10 cellular contexts compared by ENCODE assay signal in the genomic region with DNA sequence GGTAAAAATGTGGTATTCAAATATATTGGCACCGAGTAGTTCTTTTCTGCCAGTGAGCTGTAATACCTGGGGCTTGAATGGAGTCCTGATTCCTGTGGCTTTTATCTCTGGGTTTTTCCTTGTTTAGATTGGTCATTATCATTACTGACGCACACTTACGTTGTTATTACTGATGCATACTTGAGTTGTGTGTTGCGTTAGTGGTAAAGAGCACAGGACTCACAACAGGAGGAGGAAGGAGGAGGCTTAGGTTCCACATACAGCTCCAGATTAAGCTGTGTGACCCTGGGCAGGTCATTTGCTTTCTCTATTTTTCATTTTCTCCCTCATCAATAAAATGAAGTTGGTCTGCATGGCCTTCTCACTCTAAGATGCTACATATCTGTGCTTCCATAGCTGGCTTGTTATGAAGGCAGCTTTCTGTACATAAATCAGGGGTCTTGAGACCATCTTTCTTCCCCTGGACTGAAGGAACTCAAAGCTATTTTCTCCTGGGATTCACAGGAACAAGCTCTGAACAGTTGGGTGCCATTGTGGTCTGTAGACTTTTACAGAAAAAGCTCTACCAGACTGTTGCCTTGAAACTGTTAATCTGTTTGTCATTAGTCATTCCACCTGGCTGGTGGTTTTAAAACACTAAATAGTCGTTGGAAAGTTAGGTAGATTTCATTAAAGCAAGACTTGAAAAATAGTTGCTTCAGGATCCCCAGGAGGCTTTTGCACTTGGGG. TPM values are rescaled to one million over a fixed set of nuclear protein-coding genes. Genes with fewer than 3 reads are reported as not detected.
DNase-seq lines count a peak whose midpoint lies in the region; ATAC-seq, FAIRE-seq and TF ChIP-seq lines count a peak whose summit lies in the region.
"Had no signal": no experiment of that assay in that cellular context is flagged by ENCODE, and none has a peak within 500 bp of the region (broad histone marks: within the 10 kb centered on the region; RNA-seq: fewer than 3 reads in every experiment).

No MANE protein-coding gene starts in this region.

- ATAC-seq in HG02571 (IDR thresholded peaks at IDR 0.05; ENCODE audit: unreplicated experiment) = no peak

- peak overlapping the region; percentile 98 for H3K27ac ChIP-seq in VCaP
- peak overlapping the region; percentile 53 for H3K27ac ChIP-seq in suprapubic skin

- no peak for TF ChIP-seq EP300 in suprapubic skin (IDR thresholded peaks at IDR 0.05)

- no peaks in the 10 kb centered on the region for H3K27me3 ChIP-seq in suprapubic skin
- H3K27me3 ChIP-seq in MG63 = no peaks in the 10 kb centered on the region

- H3K4me3 ChIP-seq in iPS-18c (ENCODE audit: insufficient read depth, low read depth, low read length) (0 out of 2 replicates have a peak overlapping the region, but pooled peaks have one; percentile 10), suprapubic skin (peak overlapping the region; percentile 31), MG63 (no peak overlapping the region)

- peaks cover 81% of the 10 kb centered on the region for H3K4me1 ChIP-seq in suprapubic skin

- FAIRE-seq in GM12892 (lab: Jason Lieb, UNC) = no peak

- TF ChIP-seq CTCF in VCaP (conservative IDR thresholded peaks at IDR 0.05) (no peak), suprapubic skin (IDR thresholded peaks at IDR 0.05) (no peak)

- H3K9me3 ChIP-seq in iPS-18c (ENCODE audit: control insufficient read depth, insufficient read depth, low read length) = no peaks in the 10 kb centered on the region
- H3K9me3 ChIP-seq in suprapubic skin = no peaks in the 10 kb centered on the region
- H3K9me3 ChIP-seq in MG63 = no peaks in the 10 kb centered on the region

- DNase-seq in HCEC 1CT = peak; percentile 64
- DNase-seq in suprapubic skin (ENCODE audit: low spot score in 2 of 2) = no peak
- no peak for DNase-seq in MG63
- DNase-seq in GM12892 (ENCODE audit: insufficient read length) = no peak
- no peak for DNase-seq in mucosa of gallbladder (ENCODE audit: low spot score)
- DNase-seq: NCI-H1436, occipital lobe had no signal

- H3K36me3 ChIP-seq in suprapubic skin = no peaks in the 10 kb centered on the region
- H3K36me3 ChIP-seq in MG63 = peaks cover 29% of the 10 kb centered on the region

- TF ChIP-seq POLR2A in suprapubic skin (IDR thresholded peaks at IDR 0.05) (no peak), GM12892 (IDR thresholded peaks at IDR 0.05; ENCODE audit: low read depth, low read length) (no peak)

- 40% methylated on average over 5 of the region's 5 CpGs for WGBS in suprapubic skin

RNA-seq across cellular contexts. Expression of a gene that starts 5.6 kb away (rescaled TPM):
- total RNA-seq in suprapubic skin (10 to 100 TPM; 77.2 to 90.0 (median 83.5) TPM), mucosa of gallbladder (83.6 TPM)
- 5.5 and 14.6 TPM in 2 replicates for total RNA-seq in MG63 (2014; rRNA removed; shearing (Covaris generic); ENCODE audit: low replicate concordance)
- 35.4 TPM for polyA plus RNA-seq in GM12892 (2012; ENCODE audit: missing spikeins)
